In the genomic region with DNA sequence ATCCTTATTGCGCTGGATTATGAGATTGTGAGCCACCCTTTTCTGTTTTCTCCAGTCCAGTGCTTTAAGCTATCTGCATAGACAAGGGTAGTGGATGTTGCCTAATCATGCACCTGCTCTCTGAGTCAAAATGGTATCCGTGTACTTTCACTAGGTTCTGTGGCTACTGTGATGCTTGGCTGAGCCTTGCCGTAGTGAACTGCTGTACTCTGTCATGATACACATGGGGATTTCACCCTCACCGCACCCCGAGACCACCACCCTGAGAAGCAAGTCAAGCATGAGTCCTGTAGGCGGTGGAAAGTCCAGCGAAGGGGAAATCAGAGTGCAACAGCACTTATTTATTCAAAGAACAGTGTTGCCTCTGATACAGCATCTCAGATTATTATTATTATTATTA, we compare ENCODE assay signal across 10 cellular contexts. TPM values are rescaled to one million over a fixed set of nuclear protein-coding genes. Genes with fewer than 3 reads are reported as not detected.
DNase-seq lines count a peak whose midpoint lies in the region; ATAC-seq and TF ChIP-seq lines count a peak whose summit lies in the region.
"Had no signal": no experiment of that assay in that cellular context is flagged by ENCODE, and none has a peak within 500 bp of the region (broad histone marks: within the 10 kb centered on the region; RNA-seq: fewer than 3 reads in every experiment).

No MANE protein-coding gene starts in this region.

- peaks cover 97% of the 10 kb centered on the region for H3K4me1 ChIP-seq in OCI-LY3 (ENCODE audit: low read length)
- H3K4me1 ChIP-seq: body of pancreas had no signal

- no peaks in the 10 kb centered on the region for H3K27me3 ChIP-seq in OCI-LY3 (ENCODE audit: low read depth, low read length)
- H3K27me3 ChIP-seq: body of pancreas had no signal

- no peaks in the 10 kb centered on the region for H3K9me3 Mint-ChIP-seq in natural killer cell treated with Interleukin-12 subunit alpha and Interleukin-12 subunit beta and Interleukin-15 and Interleukin-18, amount 100 ng/mL, for 72 hours
- no peaks in the 10 kb centered on the region for H3K9me3 Mint-ChIP-seq in natural killer cell

- peaks cover 35% of the 10 kb centered on the region for H3K36me3 Mint-ChIP-seq in natural killer cell treated with Interleukin-12 subunit alpha and Interleukin-12 subunit beta and Interleukin-15 and Interleukin-18, amount 100 ng/mL, for 72 hours
- H3K36me3 Mint-ChIP-seq in natural killer cell = no peaks in the 10 kb centered on the region

- peak overlapping the region; percentile 89 for H3K9ac ChIP-seq in OCI-LY3 (ENCODE audit: low read length)

- H3K79me2 ChIP-seq in OCI-LY3 (ENCODE audit: low read length) = peaks cover 87% of the 10 kb centered on the region

- H2AFZ ChIP-seq in OCI-LY3 (ENCODE audit: low read depth, low read length) = no peak overlapping the region

- H3K9me3 ChIP-seq in OCI-LY3 (ENCODE audit: insufficient read depth, low read length) = no peaks in the 10 kb centered on the region
- H3K9me3 ChIP-seq: body of pancreas had no signal

- H3K27me3 Mint-ChIP-seq in natural killer cell treated with Interleukin-12 subunit alpha and Interleukin-12 subunit beta and Interleukin-15 and Interleukin-18, amount 100 ng/mL, for 72 hours = no peaks in the 10 kb centered on the region
- no peaks in the 10 kb centered on the region for H3K27me3 Mint-ChIP-seq in natural killer cell (ENCODE audit: low read depth in 2 of 2)

- no peak overlapping the region; the same call in 1 of the 2 replicates for H3K4me3 ChIP-seq in OCI-LY3 (ENCODE audit: low read length)
- H3K4me3 ChIP-seq: body of pancreas had no signal

- DNase-seq in natural killer cell treated with Interleukin-12 subunit alpha and Interleukin-12 subunit beta and Interleukin-15 and Interleukin-18, amount 100 ng/mL, for 72 hours (ENCODE audit: low spot score) = no peak
- no peak for DNase-seq in natural killer cell
- DNase-seq in stimulated activated naive CD8-positive, alpha-beta T cell treated with anti-CD3 and anti-CD28 coated beads, Interleukin-15, Interleukin-2, amounts not matched to agents 100 U/mL and 50 U/mL, for 24 hours = peak; percentile 62
- no peak for DNase-seq in NCI-H748 (lab: John Stamatoyannopoulos, UW; ENCODE audit: unreplicated experiment)
- no peak for DNase-seq in cerebellum (ENCODE audit: low spot score)
- DNase-seq in NCI-H1105 treated with DMSO at 0.1 percent for 48 hours (lab: John Stamatoyannopoulos, UW) = no peak
- DNase-seq: body of pancreas, SHP77 treated with DMSO at 0.1 percent for 48 hours had no signal

- H3K27ac ChIP-seq in OCI-LY3 (ENCODE audit: low read length) = peak overlapping the region; percentile 99
- H3K27ac ChIP-seq: body of pancreas had no signal

- ATAC-seq in natural killer cell treated with Interleukin-12 subunit alpha and Interleukin-12 subunit beta and Interleukin-15 and Interleukin-18, amount 100 ng/mL, for 72 hours = peak; percentile 76 to 91
- ATAC-seq in natural killer cell (no peak), HG02678 (IDR thresholded peaks at IDR 0.05; ENCODE audit: unreplicated experiment) (peak; percentile 100)
- ATAC-seq in stimulated activated naive CD8-positive, alpha-beta T cell treated with anti-CD3 and anti-CD28 coated beads, Interleukin-15, Interleukin-2, amounts not matched to agents 100 U/mL and 50 U/mL, for 24 hours = peak; percentile 93
- ATAC-seq: body of pancreas had no signal

- peaks cover 55% of the 10 kb centered on the region for H4K20me1 ChIP-seq in OCI-LY3 (ENCODE audit: insufficient read depth, low read length)

- peak overlapping the region; percentile 3 for H3K4me3 Mint-ChIP-seq in natural killer cell treated with Interleukin-12 subunit alpha and Interleukin-12 subunit beta and Interleukin-15 and Interleukin-18, amount 100 ng/mL, for 72 hours
- H3K4me3 Mint-ChIP-seq in natural killer cell = no peak overlapping the region

- peaks cover 85% of the 10 kb centered on the region for H3K36me3 ChIP-seq in OCI-LY3 (replicated peaks; ENCODE audit: low read depth, low read length)

- peaks cover 38 to 48% of the 10 kb centered on the region in 2 donors for H3K4me1 Mint-ChIP-seq in natural killer cell treated with Interleukin-12 subunit alpha and Interleukin-12 subunit beta and Interleukin-15 and Interleukin-18, amount 100 ng/mL, for 72 hours (ENCODE audit: low read depth in 2 of 2)
- H3K4me1 Mint-ChIP-seq in natural killer cell = peaks cover 39 to 51% of the 10 kb centered on the region in 2 donors

- H3K27ac Mint-ChIP-seq in natural killer cell treated with Interleukin-12 subunit alpha and Interleukin-12 subunit beta and Interleukin-15 and Interleukin-18, amount 100 ng/mL, for 72 hours = peak overlapping the region; percentile 50 to 96
- H3K27ac Mint-ChIP-seq in natural killer cell = peak overlapping the region in 1 of 2 donors; percentile 32

- intact Hi-C loops in natural killer cell (cut with micrococcal nuclease) = loop anchor here (5.0 kb wide), 1 partner anchor 37 kb away; no protein-coding TSS in a partner anchor

- peak overlapping the region; percentile 82 for H3K4me2 ChIP-seq in OCI-LY3 (ENCODE audit: low read length)

- TF ChIP-seq CTCF in natural killer cell (IDR thresholded peaks at IDR 0.05) = no peak
- no peak for TF ChIP-seq CTCF in OCI-LY3 (IDR thresholded peaks at IDR 0.05; ENCODE audit: low read depth, low read length)

RNA-seq across cellular contexts. Expression of a gene that starts 55.0 kb away (rescaled TPM):
- total RNA-seq in natural killer cell treated with Interleukin-12 subunit alpha and Interleukin-12 subunit beta and Interleukin-15 and Interleukin-18, amount 100 ng/mL, for 72 hours = 100 to 1,000 TPM; 121 to 170 TPM
- total RNA-seq in natural killer cell = 100 to 1,000 TPM; 122 to 180 (median 155) TPM
- total RNA-seq in cerebellum = 0.82 TPM

Comparison
In these comparisons a context has a peak if more than half of its experiments do, and no peak if none do; other contexts are left out.
1. ATAC-seq: peak in natural killer cell treated with Interleukin-12 subunit alpha and Interleukin-12 subunit beta and Interleukin-15 and Interleukin-18, amount 100 ng/mL, for 72 hours (2 of 2), HG02678 (single experiment) and stimulated activated naive CD8-positive, alpha-beta T cell treated with anti-CD3 and anti-CD28 coated beads, Interleukin-15, Interleukin-2, amounts not matched to agents 100 U/mL and 50 U/mL, for 24 hours (single experiment); none in natural killer cell (0 of 3).
2. RNA of a gene that starts 55.0 kb away (total RNA-seq): 121 to 170 TPM in natural killer cell treated with Interleukin-12 subunit alpha and Interleukin-12 subunit beta and Interleukin-15 and Interleukin-18, amount 100 ng/mL, for 72 hours and 122 to 180 TPM in natural killer cell; 0.82 TPM in cerebellum (single experiment); every median in the first group is over 10 times any median in the second.